28 cellular contexts compared by ENCODE assay signal in genomic region chr2:144967971-144968370, GRCh38.
"Had no signal": no experiment of that assay in that cellular context is flagged by ENCODE, and none has a peak within 500 bp of the region (broad histone marks: within the 10 kb centered on the region; RNA-seq: fewer than 3 reads in every experiment).

No MANE protein-coding gene starts in this region.

- DNase-seq: activated B cell treated with CpG ODN at 0.5 μM for 24 hours; activated CD4-positive, alpha-beta memory T cell treated with anti-CD3 and anti-CD28 coated beads for 36 hours; activated CD4-positive, alpha-beta T cell treated with anti-CD3 and anti-CD28 coated beads for 4 hours; activated CD4-positive, alpha-beta T cell treated with anti-CD3 and anti-CD28 coated beads, Interleukin-2, amount 10 ng/mL, durations not matched to agents 24 days and 14 days; activated CD4-positive, alpha-beta T cell treated with anti-CD3 and anti-CD28 coated beads, Interleukin-2, amount 50 U/mL, for 1 hour; activated CD4-positive, alpha-beta T cell treated with anti-CD3 and anti-CD28 coated beads, Interleukin-2, amount 50 U/mL, for 4 hours; activated CD4-positive, CD25-positive, alpha-beta regulatory T cell treated with anti-CD3 and anti-CD28 coated beads, Interleukin-2, amount 50 U/mL, for 72 hours; activated CD8-positive, alpha-beta memory T cell treated with anti-CD3 and anti-CD28 coated beads, Interleukin-2, amount 50 U/mL, for 4 hours; activated CD8-positive, alpha-beta T cell treated with anti-CD3 and anti-CD28 coated beads for 36 hours; activated effector memory CD4-positive, alpha-beta T cell treated with anti-CD3 and anti-CD28 coated beads, Interleukin-2, amount 50 U/mL, for 16 hours; activated naive CD4-positive, alpha-beta T cell treated with anti-CD3 and anti-CD28 coated beads, Interleukin-2, amount 10 ng/mL, durations not matched to agents 7 days and 5 days; activated naive CD4-positive, alpha-beta T cell treated with Interleukin-2 at 50 U/mL for 16 hours; activated naive CD8-positive, alpha-beta T cell treated with anti-CD3 and anti-CD28 coated beads, Interleukin-2, amount 10 ng/mL, durations not matched to agents 7 days and 5 days; activated naive CD8-positive, alpha-beta T cell treated with anti-CD3 and anti-CD28 coated beads, Interleukin-2, amount 50 U/mL, for 24 hours; activated T-cell treated with anti-CD3 and anti-CD28 coated beads for 4 hours; activated T-cell treated with anti-CD3 and anti-CD28 coated beads, Interleukin-2, amount 50 U/mL, for 1 hour; activated T-cell treated with anti-CD3 and anti-CD28 coated beads, Interleukin-2, amount 50 U/mL, for 4 hours; activated T-cell treated with anti-CD3 and anti-CD28 coated beads, Interleukin-2, amount 50 U/mL, for 72 hours; amygdala; anterior cingulate cortex; caudate nucleus; cerebellar nuclear complex; T-helper 2 cell; T-helper 9 cell had no signal

- H3K27ac ChIP-seq: ascending aorta, cardiac muscle cell, VCaP had no signal

- H3K27me3 ChIP-seq: ascending aorta, cardiac muscle cell had no signal

- H3K4me1 ChIP-seq: ascending aorta had no signal

- ATAC-seq: activated CD8-positive, alpha-beta T cell treated with anti-CD3 and anti-CD28 coated beads for 36 hours; activated naive CD8-positive, alpha-beta T cell treated with anti-CD3 and anti-CD28 coated beads, Interleukin-2, amount 50 U/mL, for 24 hours; activated T-cell treated with anti-CD3 and anti-CD28 coated beads, Interleukin-2, amount 50 U/mL, for 4 hours; activated T-cell treated with anti-CD3 and anti-CD28 coated beads, Interleukin-2, amount 50 U/mL, for 72 hours; activated T-helper 17 cell treated with anti-CD3 and anti-CD28 coated beads, Interleukin-2, amount 50 U/mL, for 72 hours had no signal

- H3K36me3 ChIP-seq: ascending aorta, cardiac muscle cell had no signal

- H3K9me3 ChIP-seq: ascending aorta had no signal

- H3K4me3 ChIP-seq: ascending aorta, cardiac muscle cell had no signal
